Comparison of ENCODE assay signal across 26 cellular contexts in genomic region chr1:230248876-230249275, GRCh38.
DNase-seq lines count a peak whose midpoint lies in the region; ATAC-seq and TF ChIP-seq lines count a peak whose summit lies in the region.
"Had no signal": no experiment of that assay in that cellular context is flagged by ENCODE, and none has a peak within 500 bp of the region (broad histone marks: within the 10 kb centered on the region; RNA-seq: fewer than 3 reads in every experiment).

No MANE protein-coding gene starts in this region.

- no peaks in the 10 kb centered on the region for H3K27me3 Mint-ChIP-seq in stimulated activated naive CD8-positive, alpha-beta T cell treated with anti-CD3 and anti-CD28 coated beads, Interleukin-15, Interleukin-2, amounts not matched to agents 100 ng/mL and 50 ng/mL, for 24 hours
- no peaks in the 10 kb centered on the region for H3K27me3 Mint-ChIP-seq in stimulated activated naive CD8-positive, alpha-beta T cell treated with anti-CD3 and anti-CD28 coated beads, Interleukin-15, amount 100 ng/mL, for 72 hours
- no peaks in the 10 kb centered on the region for H3K27me3 Mint-ChIP-seq in nephron (ENCODE audit: low read depth)
- H3K27me3 Mint-ChIP-seq: activated CD4-positive, alpha-beta T cell treated with anti-CD3 and anti-CD28 coated beads for 36 hours; effector memory CD8-positive, alpha-beta T cell had no signal

- intact Hi-C loops in aorta (cut with DNase I), result no loop called here

- peaks cover 0 to 2% of the 10 kb centered on the region in 2 donors for H3K36me3 ChIP-seq in aorta (ENCODE audit: control insufficient read depth in 1 of 2, insufficient read depth in 2 of 2, low read length in 1 of 2)
- H3K36me3 ChIP-seq: thyroid gland had no signal

- H3K9me3 Mint-ChIP-seq in stimulated activated naive CD8-positive, alpha-beta T cell treated with anti-CD3 and anti-CD28 coated beads, Interleukin-15, Interleukin-2, amounts not matched to agents 100 ng/mL and 50 ng/mL, for 24 hours, result no peaks in the 10 kb centered on the region
- H3K9me3 Mint-ChIP-seq in stimulated activated naive CD8-positive, alpha-beta T cell treated with anti-CD3 and anti-CD28 coated beads, Interleukin-15, amount 100 ng/mL, for 72 hours, result no peaks in the 10 kb centered on the region
- no peaks in the 10 kb centered on the region for H3K9me3 Mint-ChIP-seq in nephron
- H3K9me3 Mint-ChIP-seq: activated T-cell treated with anti-CD3 and anti-CD28 coated beads, Interleukin-2, amount 50 U/mL, for 72 hours; effector memory CD8-positive, alpha-beta T cell; H9 had no signal

- peak overlapping the region; percentile 29 for H3K27ac Mint-ChIP-seq in stimulated activated naive CD8-positive, alpha-beta T cell treated with anti-CD3 and anti-CD28 coated beads, Interleukin-15, Interleukin-2, amounts not matched to agents 100 ng/mL and 50 ng/mL, for 24 hours
- H3K27ac Mint-ChIP-seq in stimulated activated naive CD8-positive, alpha-beta T cell treated with anti-CD3 and anti-CD28 coated beads, Interleukin-15, amount 100 ng/mL, for 72 hours, result no peak overlapping the region
- H3K27ac Mint-ChIP-seq in nephron, result peak overlapping the region in 2 of 3 experiments; percentile 53 to 76
- H3K27ac Mint-ChIP-seq: activated T-cell treated with anti-CD3 and anti-CD28 coated beads, Interleukin-2, amount 50 U/mL, for 72 hours had no signal

- no peak for ATAC-seq in stimulated activated naive CD8-positive, alpha-beta T cell treated with anti-CD3 and anti-CD28 coated beads, Interleukin-15, amount 100 ng/mL, for 72 hours
- ATAC-seq in aorta (ENCODE audit: low FRiP score) (no peak), GM18909 (IDR thresholded peaks at IDR 0.05; ENCODE audit: poor library complexity, unreplicated experiment) (no peak), HG02763 (IDR thresholded peaks at IDR 0.05; ENCODE audit: unreplicated experiment) (no peak)
- ATAC-seq: activated CD4-positive, alpha-beta T cell treated with anti-CD3 and anti-CD28 coated beads for 36 hours; activated T-cell treated with anti-CD3 and anti-CD28 coated beads, Interleukin-2, amount 50 U/mL, for 72 hours; effector memory CD8-positive, alpha-beta T cell; GM12878 had no signal

- 2 to 5% methylated on average over 7 of the region's 7 CpGs for WGBS in aorta, 2 donors

- TF ChIP-seq CTCF in coronary artery (IDR thresholded peaks at IDR 0.05), result no peak
- no peak for TF ChIP-seq CTCF in nephron (IDR thresholded peaks at IDR 0.05; ENCODE audit: unreplicated experiment in 3 of 3)

- H3K27me3 ChIP-seq in aorta (ENCODE audit: control insufficient read depth in 1 of 2, insufficient read depth in 2 of 2, low read length in 1 of 2), result no peaks in the 10 kb centered on the region
- H3K27me3 ChIP-seq: esophagus muscularis mucosa, neutrophil, thyroid gland had no signal

- H3K4me3 ChIP-seq in coronary artery, result no peak overlapping the region
- H3K4me3 ChIP-seq in aorta (ENCODE audit: low read length in 2 of 2), result no peak overlapping the region
- H3K4me3 ChIP-seq: esophagus muscularis mucosa, GM12878, skin epidermis, thyroid gland had no signal

- H3K4me1 Mint-ChIP-seq in stimulated activated naive CD8-positive, alpha-beta T cell treated with anti-CD3 and anti-CD28 coated beads, Interleukin-15, Interleukin-2, amounts not matched to agents 100 ng/mL and 50 ng/mL, for 24 hours (ENCODE audit: low read depth), result peaks cover 42% of the 10 kb centered on the region
- H3K4me1 Mint-ChIP-seq in stimulated activated naive CD8-positive, alpha-beta T cell treated with anti-CD3 and anti-CD28 coated beads, Interleukin-15, amount 100 ng/mL, for 72 hours, result peaks cover 29% of the 10 kb centered on the region
- H3K4me1 Mint-ChIP-seq in nephron, result peaks cover 50% of the 10 kb centered on the region

- peak overlapping the region; percentile 70 to 87 for H3K27ac ChIP-seq in coronary artery
- peak overlapping the region; percentile 83 to 88 for H3K27ac ChIP-seq in aorta (ENCODE audit: low read depth in 1 of 2, low read length in 2 of 2)
- H3K27ac ChIP-seq: esophagus muscularis mucosa, neutrophil, skin epidermis had no signal

- H3K4me1 ChIP-seq in aorta (ENCODE audit: control insufficient read depth in 1 of 2, insufficient read depth in 2 of 2, low read length in 2 of 2), result peaks cover 0 to 2% of the 10 kb centered on the region in 2 donors

- no peaks in the 10 kb centered on the region for H3K9me3 ChIP-seq in aorta (ENCODE audit: control insufficient read depth, low read length)
- H3K9me3 ChIP-seq: esophagus muscularis mucosa, neutrophil, SK-N-SH, thyroid gland had no signal

- H3K4me3 Mint-ChIP-seq in stimulated activated naive CD8-positive, alpha-beta T cell treated with anti-CD3 and anti-CD28 coated beads, Interleukin-15, Interleukin-2, amounts not matched to agents 100 ng/mL and 50 ng/mL, for 24 hours, result no peak overlapping the region
- no peak overlapping the region for H3K4me3 Mint-ChIP-seq in stimulated activated naive CD8-positive, alpha-beta T cell treated with anti-CD3 and anti-CD28 coated beads, Interleukin-15, amount 100 ng/mL, for 72 hours
- H3K4me3 Mint-ChIP-seq in nephron, result no peak overlapping the region
- H3K4me3 Mint-ChIP-seq: activated CD4-positive, alpha-beta T cell treated with anti-CD3 and anti-CD28 coated beads for 36 hours; activated T-cell treated with anti-CD3 and anti-CD28 coated beads, Interleukin-2, amount 50 U/mL, for 72 hours; effector memory CD8-positive, alpha-beta T cell; H9 had no signal

- H3K36me3 Mint-ChIP-seq in stimulated activated naive CD8-positive, alpha-beta T cell treated with anti-CD3 and anti-CD28 coated beads, Interleukin-15, Interleukin-2, amounts not matched to agents 100 ng/mL and 50 ng/mL, for 24 hours (ENCODE audit: low read depth), result peaks cover 72% of the 10 kb centered on the region
- peaks cover 69% of the 10 kb centered on the region for H3K36me3 Mint-ChIP-seq in nephron (ENCODE audit: low read depth)

- no peak for DNase-seq in stimulated activated naive CD8-positive, alpha-beta T cell treated with anti-CD3 and anti-CD28 coated beads, Interleukin-15, amount 100 ng/mL, for 72 hours
- DNase-seq in coronary artery (ENCODE audit: low spot score) (no peak), aorta (no peak), KG1 (lab: John Stamatoyannopoulos, UW) (no peak)
- DNase-seq: activated CD4-positive, alpha-beta T cell treated with anti-CD3 and anti-CD28 coated beads for 36 hours; activated naive CD4-positive, alpha-beta T cell treated with anti-CD3 and anti-CD28 coated beads, Interleukin-2, amount 50 U/mL, for 16 hours; activated T-cell treated with anti-CD3 and anti-CD28 coated beads, Interleukin-2, amount 50 U/mL, for 72 hours; effector memory CD8-positive, alpha-beta T cell; H9; Karpas-422; NCI-H1092; NCI-H187 treated with DMSO at 0.1 percent for 48 hours; NCI-H226; NCI-H748 treated with DMSO at 0.1 percent for 48 hours; SK-N-SH; stimulated activated CD4-positive, alpha-beta T cell treated with anti-CD3 and anti-CD28 coated beads, Interleukin-2, amount 100 ng/mL, for 24 hours; T-helper 2 cell; thyroid gland had no signal

Comparison
In these comparisons a context has a peak if more than half of its experiments do, and no peak if none do; other contexts are left out.
1. H3K27ac Mint-ChIP-seq: peak in stimulated activated naive CD8-positive, alpha-beta T cell treated with anti-CD3 and anti-CD28 coated beads, Interleukin-15, Interleukin-2, amounts not matched to agents 100 ng/mL and 50 ng/mL, for 24 hours (single experiment) and nephron (2 of 3); none in stimulated activated naive CD8-positive, alpha-beta T cell treated with anti-CD3 and anti-CD28 coated beads, Interleukin-15, amount 100 ng/mL, for 72 hours (0 of 2).